In the genomic region with DNA sequence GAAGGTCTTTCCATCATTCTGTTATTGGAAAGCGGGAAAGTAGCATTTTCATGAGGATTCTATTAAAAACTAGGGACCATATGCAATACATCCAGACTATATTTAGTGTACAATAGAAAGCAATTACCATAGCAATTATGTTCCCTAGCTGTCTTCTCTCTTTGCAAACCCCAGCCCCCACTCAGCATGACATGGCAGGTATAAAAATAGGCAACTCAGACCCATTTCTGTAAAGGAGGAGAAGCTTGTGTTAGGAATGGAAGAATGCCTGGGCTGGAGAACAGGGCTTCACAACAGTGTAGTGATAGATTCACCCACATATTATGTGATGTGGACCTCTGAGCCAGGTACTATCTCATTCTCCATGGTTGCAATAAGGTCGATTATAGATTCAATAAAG, we compare ENCODE assay signal across 1 cellular context.
TF ChIP-seq lines count a peak whose summit lies in the region.

No MANE protein-coding gene starts in this region.

TF ChIP-seq in IMR-90, 13 proteins besides CTCF, POLR2A, EP300 and RAD21:
- TF ChIP-seq CEBPB (IDR thresholded peaks at IDR 0.05; ENCODE audit: low read depth, low read length) (no peak), NFE2L2 (IDR thresholded peaks at IDR 0.05; ENCODE audit: low read depth, low read length) (peak; percentile 61; the same call in 1 of the 2 replicates)
TF ChIP-seq in IMR-90: peak in this region for 1.
